30 cellular contexts compared by ENCODE assay signal in genomic region chr7:4102231-4102841, GRCh38.
DNase-seq lines count a peak whose midpoint lies in the region; ATAC-seq, FAIRE-seq and TF ChIP-seq lines count a peak whose summit lies in the region.
"Had no signal": no experiment of that assay in that cellular context is flagged by ENCODE, and none has a peak within 500 bp of the region (broad histone marks: within the 10 kb centered on the region; RNA-seq: fewer than 3 reads in every experiment).

No MANE protein-coding gene starts in this region.

- ATAC-seq in upper lobe of right lung = no peak
- ATAC-seq: activated CD4-positive, alpha-beta T cell treated with anti-CD3 and anti-CD28 coated beads for 36 hours; activated CD8-positive, alpha-beta T cell treated with anti-CD3 and anti-CD28 coated beads, Interleukin-2, amount 10 ng/mL, durations not matched to agents 7 days and 5 days; GM12878; left colon; stimulated activated naive B cell treated with anti-CD40 and anti-IgM and Interleukin-4, amounts not matched to agents 10 μg/mL and 1 μg/mL and 100 μg/mL, for 72 hours had no signal

- H3K4ac ChIP-seq in neuronal stem cell (ENCODE audit: low read length) = no peak overlapping the region

- no peak overlapping the region for H4K91ac ChIP-seq in neuronal stem cell (ENCODE audit: low read depth, low read length, poor library complexity)

- no peak for TF ChIP-seq CTCF in upper lobe of right lung (IDR thresholded peaks at IDR 0.05)

- no peak overlapping the region for H2BK120ac ChIP-seq in neuronal stem cell (ENCODE audit: low read depth, low read length)

- no peak overlapping the region for H4K8ac ChIP-seq in neuronal stem cell (ENCODE audit: low read depth, low read length)

- H2AK5ac ChIP-seq in neuronal stem cell (ENCODE audit: low read depth, low read length) = peak overlapping the region; percentile 40

- peaks cover 2% of the 10 kb centered on the region for H3K79me1 ChIP-seq in neuronal stem cell (ENCODE audit: low read depth, low read length)

- peak overlapping the region; percentile 55 for H2BK15ac ChIP-seq in neuronal stem cell (ENCODE audit: low read length)

- peak overlapping the region; percentile 24 for H2BK5ac ChIP-seq in neuronal stem cell (ENCODE audit: low read length)

- peak; percentile 33 for FAIRE-seq in HTR-8/SVneo (lab: Jason Lieb, UNC)
- FAIRE-seq: D721Med, GM12878 had no signal

- peak overlapping the region; percentile 51 for H3K18ac ChIP-seq in neuronal stem cell (ENCODE audit: low read length)

- H3K4me2 ChIP-seq in neuronal stem cell (ENCODE audit: insufficient read depth, low read length, poor library complexity, severe bottlenecking) = no peak overlapping the region

- H3K27me3 ChIP-seq in neuronal stem cell (ENCODE audit: control insufficient read depth in 3 of 3, insufficient read depth in 3 of 3, low read depth in 1 of 3, low read length in 3 of 3) (no peaks in the 10 kb centered on the region), upper lobe of right lung (no peaks in the 10 kb centered on the region)
- H3K27me3 ChIP-seq: brain microvascular endothelial cell, ovary, Peyer's patch, SJCRH30 had no signal

- H3K27ac ChIP-seq in neuronal stem cell (replicated peaks; ENCODE audit: low read length) = no peak overlapping the region
- H3K27ac ChIP-seq in upper lobe of right lung = no peak overlapping the region
- H3K27ac ChIP-seq: 22Rv1, brain microvascular endothelial cell, ovary, Peyer's patch, SJCRH30, VCaP had no signal

- peak overlapping the region; percentile 91 for H3K23ac ChIP-seq in neuronal stem cell (ENCODE audit: low read depth, low read length, poor library complexity)

- no peak overlapping the region for H3K9ac ChIP-seq in neuronal stem cell (ENCODE audit: low read depth, low read length, poor library complexity)

- peak overlapping the region; percentile 2 for H2BK12ac ChIP-seq in neuronal stem cell (ENCODE audit: low read length)

- H3K4me1 ChIP-seq in neuronal stem cell (ENCODE audit: control insufficient read depth in 2 of 2, insufficient read depth in 1 of 2, low read depth in 1 of 2, low read length in 2 of 2) = peaks cover 0 to 2% of the 10 kb centered on the region in 2 donors
- H3K4me1 ChIP-seq in upper lobe of right lung = no peaks in the 10 kb centered on the region
- H3K4me1 ChIP-seq: Peyer's patch, SJCRH30 had no signal

- WGBS in neuronal stem cell (ENCODE audit: extremely low coverage in 2 of 2, insufficient read length in 2 of 2, insufficient replicate concordance in 1 of 2), 2 donors = no CpG with 5 or more reads among the region's 14 CpGs

- H3K4me3 ChIP-seq in neuronal stem cell (ENCODE audit: low read length in 2 of 2) (no peak overlapping the region), upper lobe of right lung (no peak overlapping the region)
- H3K4me3 ChIP-seq: GM12878, ovary, Peyer's patch, SJCRH30 had no signal

- H3K9me3 ChIP-seq in neuronal stem cell (replicated peaks in 1 of 2; ENCODE audit: control insufficient read depth in 2 of 2, insufficient read depth in 1 of 2, low read depth in 1 of 2, low read length in 2 of 2) (no peaks in the 10 kb centered on the region), upper lobe of right lung (no peaks in the 10 kb centered on the region)
- H3K9me3 ChIP-seq: ovary, Peyer's patch, SJCRH30 had no signal

- H3K36me3 ChIP-seq in neuronal stem cell (replicated peaks in 1 of 2; ENCODE audit: control insufficient read depth in 2 of 2, insufficient read depth in 2 of 2, low read length in 2 of 2) = no peaks in the 10 kb centered on the region
- no peaks in the 10 kb centered on the region for H3K36me3 ChIP-seq in upper lobe of right lung
- H3K36me3 ChIP-seq: brain microvascular endothelial cell, ovary, Peyer's patch, SJCRH30 had no signal

- DNase-seq in DMS 273 (lab: John Stamatoyannopoulos, UW; ENCODE audit: unreplicated experiment) = peak; percentile 22
- DNase-seq in DMS 273 treated with DMSO at 0.1 percent for 48 hours (lab: John Stamatoyannopoulos, UW) = no peak
- DNase-seq in HTR-8/SVneo (ENCODE audit: insufficient read length, low spot score) = no peak
- peak; percentile 69 for DNase-seq in brain pericyte (ENCODE audit: low read depth, low spot score)
- no peak for DNase-seq in neuronal stem cell (ENCODE audit: low spot score)
- DNase-seq in upper lobe of right lung = no peak
- no peak for DNase-seq in OCI-M2 (lab: John Stamatoyannopoulos, UW; ENCODE audit: unreplicated experiment)
- no peak for DNase-seq in NCI-H128 (lab: John Stamatoyannopoulos, UW; ENCODE audit: unreplicated experiment)
- DNase-seq: activated CD4-positive, alpha-beta T cell treated with anti-CD3 and anti-CD28 coated beads for 36 hours; activated CD8-positive, alpha-beta T cell treated with anti-CD3 and anti-CD28 coated beads, Interleukin-2, amount 10 ng/mL, durations not matched to agents 7 days and 5 days; amniotic stem cell; brain microvascular endothelial cell; CD4-positive, alpha-beta T cell; HCEC 1CT; Kasumi-1; left colon; NCI-H1436 treated with DMSO at 0.1 percent for 48 hours; NCI-H2107; nephron progenitor cell; ovary; Peyer's patch; SJCRH30; stimulated activated naive B cell treated with anti-CD40 and anti-IgM and Interleukin-4, amounts not matched to agents 10 μg/mL and 1 μg/mL and 100 μg/mL, for 72 hours; substantia nigra; T1000; trophoblast cell had no signal

- H3K14ac ChIP-seq in neuronal stem cell (ENCODE audit: low read length) = peak overlapping the region; percentile 76

- intact Hi-C loops in upper lobe of right lung (cut with DNase I) = no loop called here

- H2AFZ ChIP-seq in neuronal stem cell (ENCODE audit: low read length) = peak overlapping the region; percentile 0

Comparison
In these comparisons a context has a peak if more than half of its experiments do, and no peak if none do; other contexts are left out.
1. DNase-seq: peak in DMS 273 (single experiment) and brain pericyte (single experiment); none in DMS 273 treated with DMSO at 0.1 percent for 48 hours (single experiment), HTR-8/SVneo (single experiment), neuronal stem cell (single experiment), upper lobe of right lung (single experiment), OCI-M2 (single experiment) and NCI-H128 (single experiment).